In the genomic region with DNA sequence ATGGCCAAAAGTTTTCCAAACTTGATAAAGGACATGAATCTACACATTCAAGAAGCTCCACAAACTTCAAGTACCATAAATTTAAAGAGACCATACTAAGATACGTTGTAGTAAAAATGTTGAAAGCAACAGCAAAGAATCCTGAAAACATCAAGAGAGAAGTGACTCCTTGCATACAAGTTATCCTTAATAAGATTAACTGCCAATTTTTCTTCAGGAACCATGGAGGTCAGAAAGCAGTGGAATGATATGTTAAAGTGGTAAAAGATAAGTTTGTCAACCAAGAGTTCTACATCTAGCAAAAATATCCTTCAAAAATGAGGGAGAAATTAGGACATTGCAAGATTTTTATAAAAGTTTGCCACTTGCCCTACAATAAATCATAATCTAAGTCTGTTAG, we compare ENCODE assay signal across 3 cellular contexts.
TF ChIP-seq lines count a peak whose summit lies in the region.

No MANE protein-coding gene starts in this region.

TF ChIP-seq in HepG2, 621 proteins besides CTCF, POLR2A, EP300 and RAD21:
- peak; percentile 72 for TF ChIP-seq ZNF317 (CRISPR knock-in tag; IDR thresholded peaks at IDR 0.05)
- no peak for TF ChIP-seq ZNF232 (CRISPR knock-in tag; IDR thresholded peaks at IDR 0.05; ENCODE audit: borderline replicate concordance)

TF ChIP-seq in WTC11, 78 proteins besides CTCF, POLR2A, EP300 and RAD21:
- TF ChIP-seq ZNF396 (CRISPR knock-in tag; IDR thresholded peaks at IDR 0.05; ENCODE audit: borderline replicate concordance): no peak
- TF ChIP-seq ZNF317 (CRISPR knock-in tag; IDR thresholded peaks at IDR 0.05; ENCODE audit: borderline replicate concordance, low read depth): peak; percentile 86
- TF ChIP-seq, protein P1, sequence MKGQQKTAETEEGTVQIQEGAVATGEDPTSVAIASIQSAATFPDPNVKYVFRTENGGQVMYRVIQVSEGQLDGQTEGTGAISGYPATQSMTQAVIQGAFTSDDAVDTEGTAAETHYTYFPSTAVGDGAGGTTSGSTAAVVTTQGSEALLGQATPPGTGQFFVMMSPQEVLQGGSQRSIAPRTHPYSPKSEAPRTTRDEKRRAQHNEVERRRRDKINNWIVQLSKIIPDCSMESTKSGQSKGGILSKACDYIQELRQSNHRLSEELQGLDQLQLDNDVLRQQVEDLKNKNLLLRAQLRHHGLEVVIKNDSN (CRISPR knock-in tag; IDR thresholded peaks at IDR 0.05): no peak
- TF ChIP-seq, protein P2, sequence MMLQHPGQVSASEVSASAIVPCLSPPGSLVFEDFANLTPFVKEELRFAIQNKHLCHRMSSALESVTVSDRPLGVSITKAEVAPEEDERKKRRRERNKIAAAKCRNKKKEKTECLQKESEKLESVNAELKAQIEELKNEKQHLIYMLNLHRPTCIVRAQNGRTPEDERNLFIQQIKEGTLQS (CRISPR knock-in tag; conservative IDR thresholded peaks at IDR 0.05): no peak
- TF ChIP-seq, protein P3, sequence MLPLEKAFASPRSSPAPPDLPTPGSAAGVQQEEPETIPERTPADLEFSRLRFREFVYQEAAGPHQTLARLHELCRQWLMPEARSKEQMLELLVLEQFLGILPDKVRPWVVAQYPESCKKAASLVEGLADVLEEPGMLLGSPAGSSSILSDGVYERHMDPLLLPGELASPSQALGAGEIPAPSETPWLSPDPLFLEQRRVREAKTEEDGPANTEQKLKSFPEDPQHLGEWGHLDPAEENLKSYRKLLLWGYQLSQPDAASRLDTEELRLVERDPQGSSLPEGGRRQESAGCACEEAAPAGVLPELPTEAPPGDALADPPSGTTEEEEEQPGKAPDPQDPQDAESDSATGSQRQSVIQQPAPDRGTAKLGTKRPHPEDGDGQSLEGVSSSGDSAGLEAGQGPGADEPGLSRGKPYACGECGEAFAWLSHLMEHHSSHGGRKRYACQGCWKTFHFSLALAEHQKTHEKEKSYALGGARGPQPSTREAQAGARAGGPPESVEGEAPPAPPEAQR (CRISPR knock-in tag; IDR thresholded peaks at IDR 0.05): no peak
- TF ChIP-seq, protein P4, sequence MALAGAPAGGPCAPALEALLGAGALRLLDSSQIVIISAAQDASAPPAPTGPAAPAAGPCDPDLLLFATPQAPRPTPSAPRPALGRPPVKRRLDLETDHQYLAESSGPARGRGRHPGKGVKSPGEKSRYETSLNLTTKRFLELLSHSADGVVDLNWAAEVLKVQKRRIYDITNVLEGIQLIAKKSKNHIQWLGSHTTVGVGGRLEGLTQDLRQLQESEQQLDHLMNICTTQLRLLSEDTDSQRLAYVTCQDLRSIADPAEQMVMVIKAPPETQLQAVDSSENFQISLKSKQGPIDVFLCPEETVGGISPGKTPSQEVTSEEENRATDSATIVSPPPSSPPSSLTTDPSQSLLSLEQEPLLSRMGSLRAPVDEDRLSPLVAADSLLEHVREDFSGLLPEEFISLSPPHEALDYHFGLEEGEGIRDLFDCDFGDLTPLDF (CRISPR knock-in tag; IDR thresholded peaks at IDR 0.05): no peak
TF ChIP-seq in WTC11: peak in this region for 1.

TF ChIP-seq in H1, 55 proteins besides CTCF, POLR2A, EP300 and RAD21:
- no peak for TF ChIP-seq SIRT6 (IDR thresholded peaks at IDR 0.05; ENCODE audit: low read length)
